ENCODE assay signal across 11 cellular contexts in the genomic region with DNA sequence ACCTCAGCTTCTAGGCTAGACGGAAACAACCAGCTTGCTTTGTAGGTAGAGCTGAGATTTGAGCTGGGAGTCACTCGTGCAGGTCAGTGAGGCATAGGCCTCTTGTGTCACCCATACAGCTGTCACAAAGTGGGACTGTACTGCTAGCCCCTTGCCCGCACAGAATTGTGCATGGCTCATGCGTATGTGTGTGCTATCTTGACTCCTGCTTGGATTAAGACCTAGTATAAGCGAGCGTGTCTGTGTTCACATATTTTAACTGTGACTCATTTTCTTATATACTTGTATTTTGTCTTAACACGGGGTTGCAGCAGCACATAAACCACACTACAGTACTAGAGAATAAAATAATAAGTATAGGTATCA. TPM values are rescaled to one million over a fixed set of nuclear protein-coding genes. Genes with fewer than 3 reads are reported as not detected.
DNase-seq lines count a peak whose midpoint lies in the region; TF ChIP-seq lines count a peak whose summit lies in the region.
"Had no signal": no experiment of that assay in that cellular context is flagged by ENCODE, and none has a peak within 500 bp of the region (broad histone marks: within the 10 kb centered on the region; RNA-seq: fewer than 3 reads in every experiment).

No MANE protein-coding gene starts in this region.

- H3K27me3 ChIP-seq in adipocyte (replicated peaks; ENCODE audit: control insufficient read depth, insufficient read depth, low read length), result no peaks in the 10 kb centered on the region
- no peaks in the 10 kb centered on the region for H3K27me3 ChIP-seq in sigmoid colon
- H3K27me3 ChIP-seq: testis had no signal

- no peak for TF ChIP-seq CTCF in foreskin fibroblast (IDR thresholded peaks at IDR 0.05; ENCODE audit: low read depth, low read length)
- TF ChIP-seq CTCF in sigmoid colon (IDR thresholded peaks at IDR 0.05), result no peak
- TF ChIP-seq CTCF in GM10266 (IDR thresholded peaks at IDR 0.05; ENCODE audit: control insufficient read depth, insufficient read depth, low read depth, missing control alignments), result no peak

- peak overlapping the region; percentile 59 to 70 (median 67) for H3K27ac ChIP-seq in sigmoid colon

- DNase-seq in ELR (ENCODE audit: low read depth), result peak; percentile 81
- peak; percentile 70 for DNase-seq in adipocyte (ENCODE audit: low read depth)
- DNase-seq in foreskin fibroblast, result peak; percentile 49 to 70
- no peak for DNase-seq in sigmoid colon
- DNase-seq in epidermal melanocyte (ENCODE audit: insufficient read length, low spot score), result no peak
- no peak for DNase-seq in SIG-M5 (lab: John Stamatoyannopoulos, UW)
- DNase-seq in central memory CD4-positive, alpha-beta T cell, result no peak
- DNase-seq in GM10266 (ENCODE audit: extremely low spot score), result no peak
- DNase-seq: NCI-H187 treated with DMSO at 0.1 percent for 48 hours; stimulated activated CD4-positive, alpha-beta T cell treated with anti-CD3 and anti-CD28 coated beads, Interleukin-12 subunit alpha, Interleukin-12 subunit beta, amount 100 ng/mL, for 4 hours; testis had no signal

- peaks cover 77% of the 10 kb centered on the region for H3K36me3 ChIP-seq in adipocyte (ENCODE audit: control insufficient read depth, insufficient read depth, low read length, severe bottlenecking)
- peaks cover 5 to 68% (median 29%) of the 10 kb centered on the region in 4 donors for H3K36me3 ChIP-seq in sigmoid colon

- TF ChIP-seq POLR2A in sigmoid colon (IDR thresholded peaks at IDR 0.05), result no peak

- H3K9ac ChIP-seq in adipocyte (ENCODE audit: low read length), result no peak overlapping the region

- 32 to 61% methylated on average over 7 of the region's 7 CpGs for WGBS in sigmoid colon, 2 donors

- H3K4me1 ChIP-seq in adipocyte (ENCODE audit: control insufficient read depth, insufficient read depth, low read length) (peaks cover 16% of the 10 kb centered on the region), sigmoid colon (peaks cover 0 to 43% (median 35%) of the 10 kb centered on the region in 4 donors)

- no peak for TF ChIP-seq EP300 in sigmoid colon (IDR thresholded peaks at IDR 0.05)

- no peak overlapping the region for H3K4me3 ChIP-seq in adipocyte (ENCODE audit: low read length)
- no peak overlapping the region for H3K4me3 ChIP-seq in foreskin fibroblast (ENCODE audit: low read depth in 1 of 2, low read length in 2 of 2)
- H3K4me3 ChIP-seq in sigmoid colon, result no peak overlapping the region
- H3K4me3 ChIP-seq: testis had no signal

- intact Hi-C loops in sigmoid colon (cut with DNase I), result no loop called here

- H3K9me3 ChIP-seq in adipocyte (ENCODE audit: control insufficient read depth, low read length) (no peaks in the 10 kb centered on the region), sigmoid colon (no peaks in the 10 kb centered on the region)
- H3K9me3 ChIP-seq: testis had no signal

RNA-seq across cellular contexts. Expression of a gene that starts 20.1 kb away (rescaled TPM):
- total RNA-seq in sigmoid colon, result 10 to 100 TPM; 24.4 to 32.1 (median 28.6) TPM
- 1 to 10 TPM; 1.6 to 6.9 (median 4.2) TPM for polyA plus RNA-seq in sigmoid colon

RNA-seq across cellular contexts. Expression of a gene that starts 53.6 kb away (rescaled TPM):
- total RNA-seq in sigmoid colon, result 10 to 100 TPM; 61.9 to 88.1 (median 83.9) TPM
- 100 to 1,000 TPM; 125 to 209 (median 142) TPM for polyA plus RNA-seq in sigmoid colon

Comparison
In these comparisons a context has a peak if more than half of its experiments do, and no peak if none do; other contexts are left out.
1. DNase-seq: peak in ELR (single experiment), adipocyte (single experiment) and foreskin fibroblast (2 of 2); none in sigmoid colon (single experiment), epidermal melanocyte (single experiment), SIG-M5 (single experiment), central memory CD4-positive, alpha-beta T cell (single experiment) and GM10266 (single experiment).